ENCODE assay signal across 9 cellular contexts in genomic region chr7:105885386-105886111, GRCh38. TPM values are rescaled to one million over a fixed set of nuclear protein-coding genes. Genes with fewer than 3 reads are reported as not detected.
A peak's percentile ranks its signal among the peaks of the same experiment; 100 is the strongest.
DNase-seq lines count a peak whose midpoint lies in the region; ATAC-seq, FAIRE-seq and TF ChIP-seq lines count a peak whose summit lies in the region.
"Had no signal": no experiment of that assay in that cellular context is flagged by ENCODE, and none has a peak within 500 bp of the region (broad histone marks: within the 10 kb centered on the region; RNA-seq: fewer than 3 reads in every experiment).

No MANE protein-coding gene starts in this region.

- POLR2A ChIA-PET in activated CD4-positive, alpha-beta T cell treated with anti-CD3 and anti-CD28 coated beads for 36 hours (lab: Charles Lee) = no interaction called here

- peak; percentile 21 for DNase-seq in activated CD4-positive, alpha-beta T cell treated with anti-CD3 and anti-CD28 coated beads for 36 hours
- no peak for DNase-seq in activated CD4-positive, alpha-beta T cell treated with anti-CD3 and anti-CD28 coated beads for 48 hours
- DNase-seq in HT1080 (ENCODE audit: low read depth) (peak; percentile 26), left kidney (ENCODE audit: low read depth, low spot score) (peak; percentile 47), H54 (ENCODE audit: insufficient read length, low spot score) (no peak), islet precursor cell (no peak)
- DNase-seq: activated CD4-positive, alpha-beta T cell treated with anti-CD3 and anti-CD28 coated beads, Interleukin-2, amount 50 U/mL, for 48 hours had no signal

- no peak for TF ChIP-seq POLR2A in GM18505 (IDR thresholded peaks at IDR 0.05; ENCODE audit: borderline replicate concordance, extremely low read depth, insufficient read depth, insufficient read length)
- TF ChIP-seq POLR2A in H54 (IDR thresholded peaks at IDR 0.05; ENCODE audit: low read depth, low read length) = no peak

- FAIRE-seq in H54 (lab: Jason Lieb, UNC) = no peak

- no peaks in the 10 kb centered on the region for H3K27me3 Mint-ChIP-seq in activated CD4-positive, alpha-beta T cell treated with anti-CD3 and anti-CD28 coated beads for 36 hours

- H3K9me3 Mint-ChIP-seq in activated CD4-positive, alpha-beta T cell treated with anti-CD3 and anti-CD28 coated beads for 36 hours (ENCODE audit: low read depth) = no peaks in the 10 kb centered on the region

- ATAC-seq in activated CD4-positive, alpha-beta T cell treated with anti-CD3 and anti-CD28 coated beads for 36 hours = no peak
- peak; percentile 72 for ATAC-seq in SK-N-SH treated with all-trans-retinoic acid at 6 μM for 48 hours
- no peak for ATAC-seq in GM18505 (IDR thresholded peaks at IDR 0.05; ENCODE audit: unreplicated experiment)

- intact Hi-C loops in activated CD4-positive, alpha-beta T cell treated with anti-CD3 and anti-CD28 coated beads for 36 hours (cut with DNase I, micrococcal nuclease) = no loop called here

- H3K27ac Mint-ChIP-seq in activated CD4-positive, alpha-beta T cell treated with anti-CD3 and anti-CD28 coated beads for 36 hours = no peak overlapping the region

- no peaks in the 10 kb centered on the region for H3K36me3 Mint-ChIP-seq in activated CD4-positive, alpha-beta T cell treated with anti-CD3 and anti-CD28 coated beads for 36 hours (ENCODE audit: low read depth)

- CTCF ChIA-PET in activated CD4-positive, alpha-beta T cell treated with anti-CD3 and anti-CD28 coated beads for 36 hours (lab: Charles Lee) = interaction anchor here (0.6 to 4.9 kb wide), 4 partner anchors 8 to 57 kb away, joined by 3 to 29 read pairs (median 4); partner anchors contain the start of gene ATXN7L1

- no peak overlapping the region for H3K4me3 Mint-ChIP-seq in activated CD4-positive, alpha-beta T cell treated with anti-CD3 and anti-CD28 coated beads for 36 hours

- H3K4me1 Mint-ChIP-seq in activated CD4-positive, alpha-beta T cell treated with anti-CD3 and anti-CD28 coated beads for 36 hours = peaks cover 28% of the 10 kb centered on the region

TF ChIP-seq in SK-N-SH treated with all-trans-retinoic acid at 6 μM for 48 hours, 23 proteins besides CTCF, POLR2A, EP300 and RAD21:
- TF ChIP-seq GLIS3 (CRISPR knock-in tag; IDR thresholded peaks at IDR 0.05) (no peak), RARB (CRISPR knock-in tag; IDR thresholded peaks at IDR 0.05) (no peak), CSRNP3 (CRISPR knock-in tag; IDR thresholded peaks at IDR 0.05) (no peak), ZFP30 (CRISPR knock-in tag; IDR thresholded peaks at IDR 0.05) (no peak), BACH2 (CRISPR knock-in tag; IDR thresholded peaks at IDR 0.05; ENCODE audit: borderline replicate concordance) (no peak), ISL1 (CRISPR knock-in tag; IDR thresholded peaks at IDR 0.05) (no peak)

RNA-seq across cellular contexts. Expression of gene ATXN7L1, which starts 9.2 kb away (rescaled TPM):
- total RNA-seq in activated CD4-positive, alpha-beta T cell treated with anti-CD3 and anti-CD28 coated beads for 36 hours = 10 to 100 TPM; 11.2 to 16.9 TPM
- total RNA-seq in HT1080 (2014; rRNA removed; shearing (Covaris generic)) = 3.3 and 4.6 TPM in 2 replicates
- polyA plus RNA-seq in HT1080 (2015; cell fraction: cytosol; rRNA removed) = 4.3 TPM in 2 replicates
- 6.2 and 9.0 TPM in 2 replicates for polyA plus RNA-seq in HT1080 (2015; cell fraction: nucleus; rRNA removed)

Comparison
In these comparisons a context has a peak if more than half of its experiments do, and no peak if none do; other contexts are left out.
1. DNase-seq: peak in activated CD4-positive, alpha-beta T cell treated with anti-CD3 and anti-CD28 coated beads for 36 hours (single experiment), HT1080 (single experiment) and left kidney (single experiment); none in activated CD4-positive, alpha-beta T cell treated with anti-CD3 and anti-CD28 coated beads for 48 hours (single experiment), H54 (single experiment) and islet precursor cell (single experiment).